14 cellular contexts compared by ENCODE assay signal in genomic region chr16:81552743-81553079, GRCh38.
DNase-seq lines count a peak whose midpoint lies in the region; ATAC-seq and TF ChIP-seq lines count a peak whose summit lies in the region.
"Had no signal": no experiment of that assay in that cellular context is flagged by ENCODE, and none has a peak within 500 bp of the region (broad histone marks: within the 10 kb centered on the region; RNA-seq: fewer than 3 reads in every experiment).

No MANE protein-coding gene starts in this region.

- H3K4me1 Mint-ChIP-seq in stimulated activated effector memory CD8-positive, alpha-beta T cell treated with anti-CD3 and anti-CD28 coated beads, Interleukin-12 subunit alpha, Interleukin-12 subunit beta, amount 100 ng/mL, for 72 hours = peaks cover 81% of the 10 kb centered on the region

- ATAC-seq in left lung (no peak), HG02938 (IDR thresholded peaks at IDR 0.05; ENCODE audit: unreplicated experiment) (no peak)
- no peak for ATAC-seq in stimulated activated effector memory CD8-positive, alpha-beta T cell treated with anti-CD3 and anti-CD28 coated beads, Interleukin-12 subunit alpha, Interleukin-12 subunit beta, amount 100 ng/mL, for 72 hours
- ATAC-seq: activated CD8-positive, alpha-beta T cell treated with anti-CD3 and anti-CD28 coated beads, Interleukin-2, amount 10 ng/mL, durations not matched to agents 7 days and 5 days; CD8-positive, alpha-beta T cell had no signal

- no peaks in the 10 kb centered on the region for H3K27me3 ChIP-seq in H7 (ENCODE audit: control insufficient read depth, insufficient read depth, low read length)
- no peaks in the 10 kb centered on the region for H3K27me3 ChIP-seq in breast epithelium
- no peaks in the 10 kb centered on the region for H3K27me3 ChIP-seq in left lung

- peaks cover 5 to 12% of the 10 kb centered on the region in 2 donors for H3K4me1 ChIP-seq in breast epithelium
- peaks cover 15 to 77% of the 10 kb centered on the region in 2 donors for H3K4me1 ChIP-seq in left lung

- H3K27ac Mint-ChIP-seq in stimulated activated effector memory CD8-positive, alpha-beta T cell treated with anti-CD3 and anti-CD28 coated beads, Interleukin-12 subunit alpha, Interleukin-12 subunit beta, amount 100 ng/mL, for 72 hours = peak overlapping the region; percentile 94

- H3K36me3 ChIP-seq in H7 (replicated peaks; ENCODE audit: control insufficient read depth, insufficient read depth, low read length) (peaks cover 2% of the 10 kb centered on the region), breast epithelium (no peaks in the 10 kb centered on the region), left lung (no peaks in the 10 kb centered on the region)

- DNase-seq in H7 (peak; percentile 61), breast epithelium (ENCODE audit: low spot score in 2 of 2) (no peak), left lung (no peak), AML-193 (lab: John Stamatoyannopoulos, UW) (no peak), COR-L47 (lab: John Stamatoyannopoulos, UW) (no peak), cerebellar nuclear complex (lab: John Stamatoyannopoulos, UW) (no peak)
- no peak for DNase-seq in stimulated activated effector memory CD8-positive, alpha-beta T cell treated with anti-CD3 and anti-CD28 coated beads, Interleukin-12 subunit alpha, Interleukin-12 subunit beta, amount 100 ng/mL, for 72 hours (ENCODE audit: low spot score in 2 of 2)
- DNase-seq: activated CD8-positive, alpha-beta T cell treated with anti-CD3 and anti-CD28 coated beads, Interleukin-2, amount 10 ng/mL, durations not matched to agents 7 days and 5 days; CD8-positive, alpha-beta T cell; HCEC 1CT; NCI-H1105; T-helper 9 cell had no signal

- TF ChIP-seq CTCF in breast epithelium (IDR thresholded peaks at IDR 0.05) = no peak
- TF ChIP-seq CTCF in left lung (IDR thresholded peaks at IDR 0.05) = no peak

- H3K9me3 ChIP-seq in breast epithelium (no peaks in the 10 kb centered on the region), left lung (no peaks in the 10 kb centered on the region)

- no peaks in the 10 kb centered on the region for H3K9me3 Mint-ChIP-seq in stimulated activated effector memory CD8-positive, alpha-beta T cell treated with anti-CD3 and anti-CD28 coated beads, Interleukin-12 subunit alpha, Interleukin-12 subunit beta, amount 100 ng/mL, for 72 hours
- H3K9me3 Mint-ChIP-seq: activated naive CD4-positive, alpha-beta T cell treated with anti-CD3 and anti-CD28 coated beads, Interleukin-2, amount 50 U/mL, for 24 hours; CD8-positive, alpha-beta T cell had no signal

- no peak overlapping the region for H3K4me3 ChIP-seq in H7 (ENCODE audit: insufficient read depth, low read depth, low read length)
- H3K4me3 ChIP-seq in breast epithelium = no peak overlapping the region
- H3K4me3 ChIP-seq in left lung = no peak overlapping the region

- H3K4me3 Mint-ChIP-seq in stimulated activated effector memory CD8-positive, alpha-beta T cell treated with anti-CD3 and anti-CD28 coated beads, Interleukin-12 subunit alpha, Interleukin-12 subunit beta, amount 100 ng/mL, for 72 hours = no peak overlapping the region
- H3K4me3 Mint-ChIP-seq: activated CD8-positive, alpha-beta T cell treated with anti-CD3 and anti-CD28 coated beads, Interleukin-2, amount 10 ng/mL, durations not matched to agents 7 days and 5 days; activated naive CD4-positive, alpha-beta T cell treated with anti-CD3 and anti-CD28 coated beads, Interleukin-2, amount 50 U/mL, for 24 hours; CD8-positive, alpha-beta T cell had no signal

- peak overlapping the region; percentile 70 to 85 for H3K27ac ChIP-seq in breast epithelium
- H3K27ac ChIP-seq in left lung = peak overlapping the region; percentile 30 to 38

- H3K36me3 Mint-ChIP-seq in stimulated activated effector memory CD8-positive, alpha-beta T cell treated with anti-CD3 and anti-CD28 coated beads, Interleukin-12 subunit alpha, Interleukin-12 subunit beta, amount 100 ng/mL, for 72 hours = no peaks in the 10 kb centered on the region

- no peak for TF ChIP-seq POLR2A in breast epithelium (IDR thresholded peaks at IDR 0.05)

- intact Hi-C loops in breast epithelium (cut with DNase I; ENCODE audit: low total_unique reads) = no loop called here
- intact Hi-C loops in left lung (cut with DNase I) = no loop called here
